Comparison of ENCODE assay signal across 20 cellular contexts in the genomic region with DNA sequence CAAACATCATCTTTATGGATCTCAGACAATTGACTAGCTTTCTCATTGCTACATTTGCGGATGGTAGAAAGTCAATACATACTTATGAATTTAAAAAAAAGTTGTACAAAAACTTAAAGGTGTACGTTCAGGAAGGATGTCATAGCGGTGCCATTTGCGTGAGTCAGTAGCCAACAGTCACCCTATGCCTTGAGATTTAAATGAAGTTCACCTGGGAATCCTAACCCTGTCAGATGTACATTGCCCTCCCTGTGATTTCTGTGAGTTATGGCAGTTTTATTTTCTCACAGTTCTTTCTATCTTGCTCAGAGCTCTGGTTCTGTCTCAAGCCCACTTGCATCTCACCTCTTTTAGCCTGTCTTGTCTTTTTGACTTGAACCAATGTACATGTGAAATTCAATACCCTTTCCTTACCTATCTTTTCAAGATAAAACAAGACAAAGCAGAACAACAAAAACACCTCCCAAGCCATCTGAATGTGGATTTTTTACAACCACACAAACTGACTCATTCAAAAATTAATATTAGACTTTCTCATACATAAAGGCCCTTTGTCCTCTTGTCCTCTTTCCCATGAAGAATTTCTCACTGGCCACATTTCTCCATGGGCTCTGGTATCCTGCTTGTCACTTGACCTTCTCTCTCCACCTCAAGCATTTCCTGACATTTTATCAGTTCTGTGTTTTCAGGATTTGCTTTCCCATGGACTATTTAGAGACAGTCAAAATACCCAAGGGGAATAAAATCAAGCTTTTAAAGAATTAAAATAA. TPM values are rescaled to one million over a fixed set of nuclear protein-coding genes. Genes with fewer than 3 reads are reported as not detected.
A peak's percentile ranks its signal among the peaks of the same experiment; 100 is the strongest.
DNase-seq lines count a peak whose midpoint lies in the region; ATAC-seq, FAIRE-seq and TF ChIP-seq lines count a peak whose summit lies in the region.
"Had no signal": no experiment of that assay in that cellular context is flagged by ENCODE, and none has a peak within 500 bp of the region (broad histone marks: within the 10 kb centered on the region; RNA-seq: fewer than 3 reads in every experiment).

No MANE protein-coding gene starts in this region.

- H3K4me1 ChIP-seq in breast epithelium (no peaks in the 10 kb centered on the region), kidney (ENCODE audit: control insufficient read depth in 1 of 2, insufficient read depth in 1 of 2, low read depth in 1 of 2, low read length in 2 of 2) (peaks cover 2 to 4% of the 10 kb centered on the region in 2 donors)
- H3K4me1 ChIP-seq: uterus had no signal

- H3K36me3 Mint-ChIP-seq in MCF 10A (ENCODE audit: insufficient read depth, unreplicated experiment), result no peaks in the 10 kb centered on the region
- no peaks in the 10 kb centered on the region for H3K36me3 Mint-ChIP-seq in type B pancreatic cell
- peaks cover 5% of the 10 kb centered on the region for H3K36me3 Mint-ChIP-seq in glutamatergic neuron (ENCODE audit: unreplicated experiment)
- H3K36me3 Mint-ChIP-seq: CD8-positive, alpha-beta T cell had no signal

- no peak for FAIRE-seq in kidney (lab: Jason Lieb, UNC)
- FAIRE-seq: G401.6 had no signal

- peak overlapping the region; percentile 80 to 82 for H3K27ac ChIP-seq in breast epithelium
- H3K27ac ChIP-seq in kidney (ENCODE audit: low read depth in 2 of 2, low read length in 2 of 2), result peak overlapping the region; percentile 13 to 35
- H3K27ac ChIP-seq: right atrium auricular region, uterus, WERI-Rb-1 had no signal

- DNase-seq in breast epithelium (ENCODE audit: low spot score in 2 of 2) (no peak), MCF 10A (ENCODE audit: unreplicated experiment) (no peak), cardiac fibroblast (ENCODE audit: low read depth in 2 of 2) (peak; percentile 58 to 70), kidney (no peak), type B pancreatic cell (ENCODE audit: extremely low spot score, unreplicated experiment) (no peak), NCI-H2029 (lab: John Stamatoyannopoulos, UW) (no peak), glutamatergic neuron (no peak)
- DNase-seq: 8988T; activated CD8-positive, alpha-beta memory T cell treated with anti-CD3 and anti-CD28 coated beads for 24 hours; CD8-positive, alpha-beta T cell; effector CD8-positive, alpha-beta T cell; NCI-H1417; NCI-H446; stimulated activated CD4-positive, alpha-beta T cell treated with anti-CD3 and anti-CD28 coated beads, Interleukin-4, amount 100 ng/mL, for 24 hours; uterus; WERI-Rb-1 had no signal

- POLR2A ChIA-PET in MCF 10A (lab: Yijun Ruan, JAX), result interaction anchor here (0.9 to 8.7 kb wide), 9 partner anchors 9 to 68 kb away, joined by 3 to 161 read pairs (median 7); partner anchors contain the start of gene ZNF697

- H3K4me1 Mint-ChIP-seq in MCF 10A (ENCODE audit: insufficient read depth, unreplicated experiment) (peaks cover 21% of the 10 kb centered on the region), type B pancreatic cell (ENCODE audit: unreplicated experiment) (peaks cover 22% of the 10 kb centered on the region), glutamatergic neuron (ENCODE audit: low read depth, unreplicated experiment) (no peaks in the 10 kb centered on the region)

- no peak for TF ChIP-seq POLR2A in breast epithelium (IDR thresholded peaks at IDR 0.05)

- no peaks in the 10 kb centered on the region for H3K27me3 ChIP-seq in breast epithelium
- H3K27me3 ChIP-seq: right atrium auricular region, uterus had no signal

- no peaks in the 10 kb centered on the region for H3K27me3 Mint-ChIP-seq in MCF 10A (ENCODE audit: insufficient read depth, unreplicated experiment)
- no peaks in the 10 kb centered on the region for H3K27me3 Mint-ChIP-seq in type B pancreatic cell
- no peaks in the 10 kb centered on the region for H3K27me3 Mint-ChIP-seq in glutamatergic neuron (ENCODE audit: unreplicated experiment)

- CTCF ChIA-PET in MCF 10A (lab: Yijun Ruan, JAX), result interaction anchor here (0.6 to 9.6 kb wide), 10 partner anchors 12 to 236 kb away, joined by 3 to 260 read pairs (median 26); partner anchors contain the start of gene ZNF697

- intact Hi-C loops in breast epithelium (cut with DNase I; ENCODE audit: low total_unique reads) (no loop called here), MCF 10A (cut with micrococcal nuclease) (no loop called here), kidney (cut with DNase I) (no loop called here)

- H3K36me3 ChIP-seq in breast epithelium, result no peaks in the 10 kb centered on the region
- no peaks in the 10 kb centered on the region for H3K36me3 ChIP-seq in kidney (ENCODE audit: control insufficient read depth in 1 of 2, insufficient read depth in 2 of 2, low read length in 2 of 2)
- H3K36me3 ChIP-seq: right atrium auricular region, uterus, WERI-Rb-1 had no signal

- no peak for TF ChIP-seq CTCF in breast epithelium (IDR thresholded peaks at IDR 0.05)
- no peak for TF ChIP-seq CTCF in MCF 10A (IDR thresholded peaks at IDR 0.05; ENCODE audit: unreplicated experiment)
- TF ChIP-seq CTCF in cardiac fibroblast (IDR thresholded peaks at IDR 0.05; ENCODE audit: low read depth, low read length), result no peak
- no peak for TF ChIP-seq CTCF in kidney (IDR thresholded peaks at IDR 0.05; ENCODE audit: borderline replicate concordance, extremely low read depth, insufficient read depth)
- TF ChIP-seq CTCF in type B pancreatic cell (conservative IDR thresholded peaks at IDR 0.05), result no peak
- no peak for TF ChIP-seq CTCF in glutamatergic neuron (IDR thresholded peaks at IDR 0.05; ENCODE audit: partially characterized antibody, unreplicated experiment)

- no peak overlapping the region for H3K4me3 ChIP-seq in breast epithelium
- H3K4me3 ChIP-seq in cardiac fibroblast (replicated peaks in 1 of 2; ENCODE audit: low read depth in 2 of 2, low read length in 2 of 2), result no peak overlapping the region
- no peak overlapping the region for H3K4me3 ChIP-seq in kidney (ENCODE audit: low read length in 2 of 2)
- H3K4me3 ChIP-seq: right atrium auricular region, uterus had no signal

- no peak overlapping the region for H3K9ac ChIP-seq in kidney (ENCODE audit: low read length in 2 of 2)

- H3K27ac Mint-ChIP-seq in MCF 10A (ENCODE audit: low read depth, unreplicated experiment) (no peak overlapping the region), type B pancreatic cell (peak overlapping the region; percentile 33), glutamatergic neuron (ENCODE audit: unreplicated experiment) (no peak overlapping the region)
- H3K27ac Mint-ChIP-seq: activated T-helper 2 cell treated with anti-CD3 and anti-CD28 coated beads, Interferon-gamma antibody, Interleukin-2, Interleukin-4, amounts not matched to agents 10 μg/mL and 5 μg/mL and 100 μg/mL, durations not matched to agents 14 hours and 24 hours and 36 hours; CD8-positive, alpha-beta T cell had no signal

- H3K4me3 Mint-ChIP-seq in MCF 10A (ENCODE audit: unreplicated experiment) (no peak overlapping the region), type B pancreatic cell (no peak overlapping the region), glutamatergic neuron (ENCODE audit: unreplicated experiment) (no peak overlapping the region)
- H3K4me3 Mint-ChIP-seq: CD8-positive, alpha-beta T cell had no signal

- H3K9me3 Mint-ChIP-seq in MCF 10A (ENCODE audit: unreplicated experiment), result no peaks in the 10 kb centered on the region
- peaks cover 4% of the 10 kb centered on the region for H3K9me3 Mint-ChIP-seq in type B pancreatic cell
- H3K9me3 Mint-ChIP-seq in glutamatergic neuron (ENCODE audit: unreplicated experiment), result peaks cover 2% of the 10 kb centered on the region
- H3K9me3 Mint-ChIP-seq: activated T-helper 2 cell treated with anti-CD3 and anti-CD28 coated beads, Interferon-gamma antibody, Interleukin-2, Interleukin-4, amounts not matched to agents 10 μg/mL and 5 μg/mL and 100 μg/mL, durations not matched to agents 14 hours and 24 hours and 36 hours; CD8-positive, alpha-beta T cell had no signal

- no TSS peak for BruUV-seq in MCF 10A (replicated peaks; lab: Mats Ljungman, UMichigan)

- no peak for ATAC-seq in GM19397 (IDR thresholded peaks at IDR 0.05; ENCODE audit: unreplicated experiment)
- ATAC-seq: CD8-positive, alpha-beta T cell had no signal

- H3K9me3 ChIP-seq in breast epithelium, result no peaks in the 10 kb centered on the region
- H3K9me3 ChIP-seq in kidney (ENCODE audit: control insufficient read depth in 1 of 2, low read length in 2 of 2), result no peaks in the 10 kb centered on the region
- H3K9me3 ChIP-seq: right atrium auricular region, uterus had no signal

RNA-seq across cellular contexts. Expression of gene ZNF697, which starts 25.3 kb away (rescaled TPM):
- total RNA-seq in breast epithelium (1 to 10 TPM; 4.2 to 9.5 (median 7.0) TPM), MCF 10A (2022) (12.2 and 13.2 TPM in 2 replicates), kidney (8.3 TPM), type B pancreatic cell (ENCODE audit: low replicate concordance) (9.9 and 11.8 TPM in 2 replicates), glutamatergic neuron (ENCODE audit: unreplicated experiment) (41.9 TPM)
- 4.1 TPM for polyA plus RNA-seq in kidney (ENCODE audit: insufficient read depth, low read depth, low replicate concordance)
- total RNA-seq: CD8-positive, alpha-beta T cell had no signal

RNA-seq across cellular contexts. Expression of gene PHGDH, which starts 38.4 kb away (rescaled TPM):
- total RNA-seq in breast epithelium (10 to 100 TPM in 2 of 3 donors, 1 to 10 TPM in 1; 6.1 to 54.7 (median 17.7) TPM), MCF 10A (2022) (165 and 198 TPM in 2 replicates), kidney (71.9 TPM), type B pancreatic cell (ENCODE audit: low replicate concordance) (195 and 217 TPM in 2 replicates), glutamatergic neuron (ENCODE audit: unreplicated experiment) (280 TPM)
- 126 TPM for polyA plus RNA-seq in kidney (ENCODE audit: insufficient read depth, low read depth, low replicate concordance)

Comparison
In these comparisons a context has a peak if more than half of its experiments do, and no peak if none do; other contexts are left out.
1. DNase-seq: peak in cardiac fibroblast (2 of 2); none in breast epithelium (0 of 2), MCF 10A (single experiment), kidney (single experiment), type B pancreatic cell (single experiment), NCI-H2029 (single experiment) and glutamatergic neuron (single experiment).